Comparison of ENCODE assay signal across 13 cellular contexts in genomic region chr5:33611882-33612281, GRCh38.
A peak's percentile ranks its signal among the peaks of the same experiment; 100 is the strongest.
DNase-seq lines count a peak whose midpoint lies in the region; FAIRE-seq and TF ChIP-seq lines count a peak whose summit lies in the region.
"Had no signal": no experiment of that assay in that cellular context is flagged by ENCODE, and none has a peak within 500 bp of the region (broad histone marks: within the 10 kb centered on the region; RNA-seq: fewer than 3 reads in every experiment).

No MANE protein-coding gene starts in this region.

- H3K4me2 ChIP-seq in mesenchymal stem cell (ENCODE audit: low read length, poor library complexity, severe bottlenecking), result no peak overlapping the region

- DNase-seq in AG08395 (ENCODE audit: low spot score) (peak; percentile 43), HTR-8/SVneo (ENCODE audit: insufficient read length, low spot score) (no peak), bronchial epithelial cell (ENCODE audit: low read depth) (peak; percentile 2), mesenchymal stem cell (no peak), GM10248 (ENCODE audit: extremely low spot score) (no peak), GM19238 (ENCODE audit: insufficient read length, low spot score) (no peak), suprapubic skin (ENCODE audit: low spot score in 2 of 2) (no peak), G401 (ENCODE audit: low spot score) (no peak)
- DNase-seq: heart left ventricle, left cardiac atrium, NCI-H2081, NCI-H748 treated with DMSO at 0.1 percent for 48 hours, Peyer's patch had no signal

- no peak for TF ChIP-seq POLR2A in suprapubic skin (IDR thresholded peaks at IDR 0.05)

- H4K8ac ChIP-seq in mesenchymal stem cell (ENCODE audit: low read length), result no peak overlapping the region

- no peak overlapping the region for H3K4ac ChIP-seq in mesenchymal stem cell (ENCODE audit: low read depth in 1 of 2, low read length in 2 of 2)

- H3K27me3 ChIP-seq in bronchial epithelial cell (ENCODE audit: control insufficient read depth, insufficient read depth, low read length) (no peaks in the 10 kb centered on the region), mesenchymal stem cell (ENCODE audit: control insufficient read depth in 1 of 2, insufficient read depth in 1 of 2, low read length in 2 of 2) (no peaks in the 10 kb centered on the region), suprapubic skin (no peaks in the 10 kb centered on the region)
- H3K27me3 ChIP-seq: heart left ventricle, Peyer's patch had no signal

- H3K14ac ChIP-seq in mesenchymal stem cell (ENCODE audit: low read length in 2 of 2), result no peak overlapping the region

- no peaks in the 10 kb centered on the region for H3K36me3 ChIP-seq in bronchial epithelial cell (ENCODE audit: control insufficient read depth, insufficient read depth, low read length)
- H3K36me3 ChIP-seq in mesenchymal stem cell (ENCODE audit: control insufficient read depth in 1 of 2, insufficient read depth in 2 of 2, low read depth in 1 of 2, low read length in 2 of 2), result peaks cover 7 to 68% of the 10 kb centered on the region in 2 experiments
- no peaks in the 10 kb centered on the region for H3K36me3 ChIP-seq in suprapubic skin
- H3K36me3 ChIP-seq: Peyer's patch had no signal

- H3K4me3 ChIP-seq in bronchial epithelial cell (ENCODE audit: low read depth, low read length) (no peak overlapping the region), mesenchymal stem cell (ENCODE audit: insufficient read depth in 1 of 2, low read depth in 1 of 2, low read length in 2 of 2) (peak overlapping the region in 1 of 2 experiments; percentile 21), suprapubic skin (no peak overlapping the region)
- H3K4me3 ChIP-seq: heart left ventricle, Peyer's patch had no signal

- CTCF ChIA-PET in GM10248 (lab: Yijun Ruan, JAX), result interaction anchor here (3.2 kb wide), 1 partner anchor 22 kb away, joined by 11 read pairs; no protein-coding TSS in a partner anchor

- H3K27ac ChIP-seq in mesenchymal stem cell (ENCODE audit: low read length, poor library complexity, severe bottlenecking) (no peak overlapping the region), suprapubic skin (no peak overlapping the region)
- H3K27ac ChIP-seq: heart left ventricle, Peyer's patch had no signal

- H4K91ac ChIP-seq in mesenchymal stem cell (ENCODE audit: low read length), result no peak overlapping the region

- H3K79me1 ChIP-seq in mesenchymal stem cell (replicated peaks; ENCODE audit: low read length, poor library complexity, severe bottlenecking), result no peaks in the 10 kb centered on the region

- H3K9ac ChIP-seq in mesenchymal stem cell (ENCODE audit: low read length), result peak overlapping the region; percentile 71

- no peak overlapping the region for H3K18ac ChIP-seq in mesenchymal stem cell (ENCODE audit: low read depth in 1 of 2, low read length in 2 of 2)

- no peaks in the 10 kb centered on the region for H3K9me3 ChIP-seq in mesenchymal stem cell (ENCODE audit: control insufficient read depth, low read length)
- no peaks in the 10 kb centered on the region for H3K9me3 ChIP-seq in suprapubic skin
- H3K9me3 ChIP-seq: heart left ventricle, Peyer's patch had no signal

- in situ Hi-C loops in G401 (cut with HindIII; ENCODE audit: low sequenced_read_pairs), result no loop called here

- POLR2A ChIA-PET in GM10248 (lab: Yijun Ruan, JAX), result no interaction called here

- H3K23ac ChIP-seq in mesenchymal stem cell (ENCODE audit: low read length in 2 of 2), result no peak overlapping the region

- no peak for TF ChIP-seq EP300 in suprapubic skin (IDR thresholded peaks at IDR 0.05)

- H3K4me1 ChIP-seq in mesenchymal stem cell (ENCODE audit: control insufficient read depth, insufficient read depth, low read depth, low read length), result peaks cover 2% of the 10 kb centered on the region
- H3K4me1 ChIP-seq in suprapubic skin, result no peaks in the 10 kb centered on the region
- H3K4me1 ChIP-seq: Peyer's patch had no signal

- no peak overlapping the region for H2AK5ac ChIP-seq in mesenchymal stem cell (ENCODE audit: low read length, severe bottlenecking)

- no peak overlapping the region for H2BK15ac ChIP-seq in mesenchymal stem cell (ENCODE audit: low read depth, poor library complexity, severe bottlenecking)

- H2BK120ac ChIP-seq in mesenchymal stem cell (ENCODE audit: low read depth, low read length), result no peak overlapping the region

- no peak overlapping the region for H2AFZ ChIP-seq in mesenchymal stem cell (ENCODE audit: low read depth, low read length)

- H2BK12ac ChIP-seq in mesenchymal stem cell (ENCODE audit: low read length in 2 of 2), result no peak overlapping the region

- FAIRE-seq in HTR-8/SVneo (lab: Jason Lieb, UNC), result peak; percentile 60
- no peak for FAIRE-seq in bronchial epithelial cell (lab: Jason Lieb, UNC)

- TF ChIP-seq CTCF in bronchial epithelial cell (IDR thresholded peaks at IDR 0.05; ENCODE audit: insufficient read depth, low read length, severe bottlenecking) (no peak), GM10248 (IDR thresholded peaks at IDR 0.05; ENCODE audit: control extremely low read depth, extremely low read depth, low read depth, missing control alignments) (no peak), suprapubic skin (IDR thresholded peaks at IDR 0.05) (no peak)

- 100% methylated on average over 1 of the region's 1 CpG for WGBS in mesenchymal stem cell
- 72% methylated on average over 1 of the region's 1 CpG for WGBS in suprapubic skin

- no peak overlapping the region for H2BK5ac ChIP-seq in mesenchymal stem cell (ENCODE audit: low read depth, low read length, poor library complexity, severe bottlenecking)

Comparison
In these comparisons a context has a peak if more than half of its experiments do, and no peak if none do; other contexts are left out.
1. DNase-seq: peak in AG08395 (single experiment) and bronchial epithelial cell (single experiment); none in HTR-8/SVneo (single experiment), mesenchymal stem cell (single experiment), GM10248 (single experiment), GM19238 (single experiment), suprapubic skin (0 of 2) and G401 (single experiment).